8 cellular contexts compared by ENCODE assay signal in the genomic region with DNA sequence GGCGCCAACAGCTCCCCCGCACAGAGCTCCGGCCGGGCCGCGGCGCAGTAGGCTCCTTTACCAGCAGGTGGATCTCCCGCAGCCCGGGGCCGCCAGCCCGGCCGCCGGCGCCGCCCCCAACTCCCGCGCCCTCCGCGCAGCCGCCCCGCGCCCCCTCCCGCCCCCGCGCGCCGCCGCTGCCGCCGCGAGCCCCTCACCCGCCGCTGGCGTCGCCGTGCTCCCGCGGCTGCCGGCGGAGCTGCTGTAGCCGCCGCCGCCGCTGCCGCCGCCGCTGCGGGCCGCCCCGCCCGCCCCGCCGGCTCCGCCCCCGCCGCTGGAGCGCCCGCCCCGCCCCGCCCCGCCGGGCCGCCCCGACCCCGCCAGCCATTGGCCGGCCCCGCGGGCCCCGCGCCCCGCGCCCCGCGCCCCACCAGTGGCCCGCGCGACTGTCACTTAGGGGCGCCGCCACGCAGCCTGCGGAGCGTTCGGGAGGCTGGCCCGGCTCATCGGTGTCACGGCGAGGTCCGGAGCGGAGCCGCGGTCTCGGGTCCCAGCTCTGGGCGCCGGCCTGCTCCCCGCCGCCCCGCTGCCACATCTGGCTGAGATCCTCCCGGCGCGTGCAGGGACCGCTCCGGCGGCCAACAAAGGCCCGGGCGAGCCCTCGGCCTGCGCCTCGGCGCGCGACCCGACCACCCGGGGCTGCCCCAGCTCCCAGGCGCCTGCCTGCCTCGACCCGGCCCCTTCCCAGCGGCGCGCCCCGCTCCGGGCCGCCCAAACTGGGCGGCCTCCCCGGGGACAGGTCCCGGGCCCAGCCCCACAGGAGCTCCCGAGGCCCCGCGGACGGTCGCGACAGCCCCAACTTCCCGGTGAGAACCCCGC. TPM values are rescaled to one million over a fixed set of nuclear protein-coding genes. Genes with fewer than 3 reads are reported as not detected.
A peak's percentile ranks its signal among the peaks of the same experiment; 100 is the strongest.
DNase-seq lines count a peak whose midpoint lies in the region; ATAC-seq lines count a peak whose summit lies in the region.

A gene (minus strand): TSS at position 282 of the 858 bp plus-strand sequence. CDS start 4,800 bp downstream, outside the sequence.

- peaks cover 52% of the 10 kb centered on the region for H3K4me1 Mint-ChIP-seq in T-helper 17 cell

- intact Hi-C loops in sciatic nerve (cut with DNase I): no loop called here

- no peaks in the 10 kb centered on the region for H3K9me3 ChIP-seq in T-helper 17 cell (ENCODE audit: control insufficient read depth, low read length, poor library complexity, severe bottlenecking)

- peak within 1 kb of the TSS; percentile 98 for H3K27ac Mint-ChIP-seq in T-helper 17 cell

- peak within 1 kb of the TSS; percentile 93 for H3K4me3 Mint-ChIP-seq in T-helper 17 cell

- H3K27me3 Mint-ChIP-seq in T-helper 17 cell: no peaks in the 10 kb centered on the region

- no peaks in the 10 kb centered on the region for H3K36me3 Mint-ChIP-seq in T-helper 17 cell (ENCODE audit: low read depth)

- DNase-seq in DMS53 treated with DMSO at 0.1 percent for 48 hours (lab: John Stamatoyannopoulos, UW; ENCODE audit: unreplicated experiment) (peak; percentile 79), HUDEP-2 (lab: John Stamatoyannopoulos, UW; ENCODE audit: unreplicated experiment in 76 of 76) (peak in 42 of 76 experiments; percentile 3 to 52 (median 26)), T-helper 17 cell (peak; percentile 71 to 86 (median 82)), anterior cingulate cortex (lab: John Stamatoyannopoulos, UW) (peak in 55 of 58 donors; percentile 8 to 83 (median 68)), hippocampal formation (lab: John Stamatoyannopoulos, UW) (peak; percentile 63 to 78), sciatic nerve (ENCODE audit: low spot score) (peak; percentile 82), cortex of kidney (lab: John Stamatoyannopoulos, UW) (no peak)

- peak; percentile 67 for ATAC-seq in GM19467 (IDR thresholded peaks at IDR 0.05; ENCODE audit: unreplicated experiment)
- peak; percentile 80 for ATAC-seq in T-helper 17 cell
- ATAC-seq in sciatic nerve: peak; percentile 89

RNA-seq across cellular contexts. Expression of the gene that starts here (rescaled TPM):
- total RNA-seq in T-helper 17 cell (100 to 1,000 TPM; 187 to 205 TPM), sciatic nerve (46.0 TPM)
